Comparison of ENCODE assay signal across 27 cellular contexts in genomic region chr12:5770727-5771126, GRCh38.
"Had no signal": no experiment of that assay in that cellular context is flagged by ENCODE, and none has a peak within 500 bp of the region (broad histone marks: within the 10 kb centered on the region; RNA-seq: fewer than 3 reads in every experiment).

No MANE protein-coding gene starts in this region.

- H3K4me1 Mint-ChIP-seq: naive thymus-derived CD4-positive, alpha-beta T cell; natural killer cell; stimulated activated effector memory CD8-positive, alpha-beta T cell treated with anti-CD3 and anti-CD28 coated beads, Interleukin-12 subunit alpha, Interleukin-12 subunit beta, amount 100 ng/mL, for 72 hours; stimulated activated naive B cell treated with anti-CD40 and anti-IgM and Interleukin-4, amounts not matched to agents 10 μg/mL and 1 μg/mL and 100 μg/mL, for 72 hours had no signal

- H3K27me3 ChIP-seq: right lobe of liver, sigmoid colon, stomach, thyroid gland, tibial nerve, upper lobe of right lung, uterus had no signal

- H3K79me2 ChIP-seq: parathyroid adenoma had no signal

- H3K9me3 ChIP-seq: neutrophil, psoas muscle, right lobe of liver, sigmoid colon, thoracic aorta, thyroid gland, upper lobe of right lung, uterus had no signal

- H3K9me3 Mint-ChIP-seq: natural killer cell; nephron; stimulated activated naive B cell treated with anti-CD40 and anti-IgM and Interleukin-4, amounts not matched to agents 10 μg/mL and 1 μg/mL and 100 μg/mL, for 72 hours; stimulated activated naive CD8-positive, alpha-beta T cell treated with anti-CD3 and anti-CD28 coated beads, Interleukin-15, Interleukin-2, amounts not matched to agents 100 ng/mL and 50 ng/mL, for 24 hours; type B pancreatic cell had no signal

- H3K9ac ChIP-seq: parathyroid adenoma had no signal

- H3K27ac ChIP-seq: neutrophil, parathyroid adenoma, psoas muscle, right lobe of liver, sigmoid colon, stomach, thoracic aorta, thyroid gland, tibial nerve, upper lobe of right lung, uterus had no signal

- H3K36me3 ChIP-seq: neutrophil, right lobe of liver, sigmoid colon, stomach, thoracic aorta, thyroid gland, tibial nerve, upper lobe of right lung, uterus had no signal

- H2AFZ ChIP-seq: parathyroid adenoma had no signal

- H3K36me3 Mint-ChIP-seq: naive thymus-derived CD4-positive, alpha-beta T cell; natural killer cell; stimulated activated effector memory CD8-positive, alpha-beta T cell treated with anti-CD3 and anti-CD28 coated beads, Interleukin-12 subunit alpha, Interleukin-12 subunit beta, amount 100 ng/mL, for 72 hours; stimulated activated naive B cell treated with anti-CD40 and anti-IgM and Interleukin-4, amounts not matched to agents 10 μg/mL and 1 μg/mL and 100 μg/mL, for 72 hours; type B pancreatic cell had no signal

- H3K4me3 Mint-ChIP-seq: naive thymus-derived CD4-positive, alpha-beta T cell; natural killer cell; nephron; stimulated activated effector memory CD8-positive, alpha-beta T cell treated with anti-CD3 and anti-CD28 coated beads, Interleukin-12 subunit alpha, Interleukin-12 subunit beta, amount 100 ng/mL, for 72 hours; stimulated activated naive B cell treated with anti-CD40 and anti-IgM and Interleukin-4, amounts not matched to agents 10 μg/mL and 1 μg/mL and 100 μg/mL, for 72 hours; stimulated activated naive CD8-positive, alpha-beta T cell treated with anti-CD3 and anti-CD28 coated beads, Interleukin-15, Interleukin-2, amounts not matched to agents 100 ng/mL and 50 ng/mL, for 24 hours; type B pancreatic cell had no signal

- ATAC-seq: naive thymus-derived CD4-positive, alpha-beta T cell; natural killer cell; psoas muscle; right cardiac atrium; right lobe of liver; stimulated activated effector memory CD8-positive, alpha-beta T cell treated with anti-CD3 and anti-CD28 coated beads, Interleukin-12 subunit alpha, Interleukin-12 subunit beta, amount 100 ng/mL, for 72 hours; stimulated activated naive B cell treated with anti-CD40 and anti-IgM and Interleukin-4, amounts not matched to agents 10 μg/mL and 1 μg/mL and 100 μg/mL, for 72 hours; upper lobe of right lung had no signal

- DNase-seq: naive thymus-derived CD4-positive, alpha-beta T cell; natural killer cell; nucleus accumbens; psoas muscle; right lobe of liver; sigmoid colon; small intestine; stimulated activated CD4-positive, alpha-beta T cell treated with anti-CD3 and anti-CD28 coated beads, Interleukin-15, amount 100 ng/mL, for 24 hours; stimulated activated CD4-positive, alpha-beta T cell treated with anti-CD3 and anti-CD28 coated beads, Interleukin-2, amount 100 ng/mL, for 24 hours; stimulated activated CD4-positive, alpha-beta T cell treated with anti-CD3 and anti-CD28 coated beads, Interleukin-2, amount 100 ng/mL, for 48 hours; stimulated activated CD4-positive, alpha-beta T cell treated with anti-CD3 and anti-CD28 coated beads, Interleukin-4, amount 100 ng/mL, for 24 hours; stimulated activated naive B cell treated with anti-CD40 and anti-IgM and Interleukin-4, amounts not matched to agents 10 μg/mL and 1 μg/mL and 100 μg/mL, for 72 hours; stimulated activated naive CD4-positive, alpha-beta T cell treated with Interleukin-2 at 50 U/mL for 16 hours; stomach; thyroid gland; upper lobe of right lung; uterus had no signal

- H3K4me3 ChIP-seq: psoas muscle, right lobe of liver, sigmoid colon, stomach, thoracic aorta, thyroid gland, tibial nerve, upper lobe of right lung, uterus had no signal

- H3K4me1 ChIP-seq: parathyroid adenoma, psoas muscle, right lobe of liver, sigmoid colon, tibial nerve, uterus had no signal

- H3K27ac Mint-ChIP-seq: naive thymus-derived CD4-positive, alpha-beta T cell; natural killer cell; nephron; progenitor cell of endocrine pancreas; stimulated activated effector memory CD8-positive, alpha-beta T cell treated with anti-CD3 and anti-CD28 coated beads, Interleukin-12 subunit alpha, Interleukin-12 subunit beta, amount 100 ng/mL, for 72 hours; stimulated activated naive B cell treated with anti-CD40 and anti-IgM and Interleukin-4, amounts not matched to agents 10 μg/mL and 1 μg/mL and 100 μg/mL, for 72 hours; stimulated activated naive CD8-positive, alpha-beta T cell treated with anti-CD3 and anti-CD28 coated beads, Interleukin-15, Interleukin-2, amounts not matched to agents 100 ng/mL and 50 ng/mL, for 24 hours; type B pancreatic cell had no signal
